8 cellular contexts compared by ENCODE assay signal in genomic region chr1:159780583-159781582, GRCh38. TPM values are rescaled to one million over a fixed set of nuclear protein-coding genes. Genes with fewer than 3 reads are reported as not detected.
DNase-seq lines count a peak whose midpoint lies in the region; ATAC-seq and TF ChIP-seq lines count a peak whose summit lies in the region.

TSS of gene DUSP23 (plus strand) at chr1:159780962. CDS start at chr1:159781101, 139 bp downstream.

- ATAC-seq in omental fat pad (ENCODE audit: low FRiP score) = peak; percentile 96

- DNase-seq in GM04504 (ENCODE audit: low read depth) = peak; percentile 98
- DNase-seq in HEK293T (ENCODE audit: extremely low spot score) = peak; percentile 83
- DNase-seq in NAMALWA (ENCODE audit: low spot score) = peak; percentile 93
- peak; percentile 100 for DNase-seq in SKM-1 treated with dmso at 0.1 percent for 144 hours (lab: John Stamatoyannopoulos, UW; ENCODE audit: unreplicated experiment)
- peak; percentile 89 for DNase-seq in glomerular endothelial cell (ENCODE audit: extremely low read depth, low read depth, low spot score)
- DNase-seq in omental fat pad (ENCODE audit: low spot score) = peak; percentile 82
- DNase-seq in testis = peak; percentile 98

- intact Hi-C loops in testis (cut with DNase I; ENCODE audit: low total_unique reads) = no loop called here

- peaks cover 17% of the 10 kb centered on the region for H3K4me1 ChIP-seq in testis

- no peaks in the 10 kb centered on the region for H3K9me3 Mint-ChIP-seq in activated naive CD8-positive, alpha-beta T cell (ENCODE audit: low read depth)

- no peaks in the 10 kb centered on the region for H3K27me3 ChIP-seq in testis

- peak in 2 of 3 donors; percentile 35 to 58 for TF ChIP-seq CTCF in omental fat pad (IDR thresholded peaks at IDR 0.05)
- TF ChIP-seq CTCF in testis (IDR thresholded peaks at IDR 0.05) = peak; percentile 91 to 97 (median 91)

- no peaks in the 10 kb centered on the region for H3K9me3 ChIP-seq in testis

- H3K36me3 ChIP-seq in testis (ENCODE audit: low read depth, missing control alignments) = no peaks in the 10 kb centered on the region

- peak within 1 kb of the TSS; percentile 80 to 86 for H3K4me3 ChIP-seq in testis

- H3K27ac ChIP-seq in testis = peak within 1 kb of the TSS; percentile 51 to 66

- CTCF ChIA-PET in HEK293T (lab: Yijun Ruan, JAX) = interaction anchor here (1.0 to 1.2 kb wide), 3 partner anchors 9 to 112 kb away, joined by 3 read pairs; no protein-coding TSS in a partner anchor

- peak within 1 kb of the TSS; percentile 67 for H3K27ac Mint-ChIP-seq in activated naive CD8-positive, alpha-beta T cell

- H3K4me3 Mint-ChIP-seq in activated naive CD8-positive, alpha-beta T cell = peak within 1 kb of the TSS; percentile 85

- no peaks in the 10 kb centered on the region for H3K27me3 Mint-ChIP-seq in activated naive CD8-positive, alpha-beta T cell

- H3K4me1 Mint-ChIP-seq in activated naive CD8-positive, alpha-beta T cell (ENCODE audit: low read depth) = peaks cover 19% of the 10 kb centered on the region

- no peaks in the 10 kb centered on the region for H3K36me3 Mint-ChIP-seq in activated naive CD8-positive, alpha-beta T cell

- 0 to 1% methylated on average over 46 to 82 of the region's 88 CpGs for WGBS in testis, 2 donors

- no peak for TF ChIP-seq POLR2A in testis (IDR thresholded peaks at IDR 0.05)

- POLR2A ChIA-PET in HEK293T (lab: Yijun Ruan, JAX) = no interaction called here

TF ChIP-seq in HEK293T, 16 proteins besides CTCF, POLR2A, EP300 and RAD21:
- TF ChIP-seq FOXM1 (IDR thresholded peaks at IDR 0.05; ENCODE audit: borderline replicate concordance) (no peak), CTBP1 (IDR thresholded peaks at IDR 0.05; ENCODE audit: borderline replicate concordance) (no peak), FOXA1 (IDR thresholded peaks at IDR 0.05) (no peak), L3MBTL2 (conservative IDR thresholded peaks at IDR 0.05) (peak; percentile 47; the same call in 1 of the 2 replicates)

RNA-seq across cellular contexts. Expression of gene DUSP23, which starts in this region (rescaled TPM):
- total RNA-seq in glomerular endothelial cell = 28.5 and 40.3 TPM in 2 replicates
- 100 to 1,000 TPM in 2 of 4 donors, 10 to 100 TPM in 2; 93.1 to 108 (median 98.6) TPM for total RNA-seq in omental fat pad
- total RNA-seq in testis = 10 to 100 TPM; 38.3 to 51.0 TPM
- polyA plus RNA-seq in testis (ENCODE audit: insufficient read depth, low read depth, low replicate concordance) = 26.2 TPM

Comparison
In these comparisons a context has a peak if more than half of its experiments do, and no peak if none do; other contexts are left out.
1. Peak in every context shown above with its lines: DNase-seq, ATAC-seq, H3K4me3 ChIP-seq and H3K27ac ChIP-seq.